ENCODE assay signal across 9 cellular contexts in the genomic region with DNA sequence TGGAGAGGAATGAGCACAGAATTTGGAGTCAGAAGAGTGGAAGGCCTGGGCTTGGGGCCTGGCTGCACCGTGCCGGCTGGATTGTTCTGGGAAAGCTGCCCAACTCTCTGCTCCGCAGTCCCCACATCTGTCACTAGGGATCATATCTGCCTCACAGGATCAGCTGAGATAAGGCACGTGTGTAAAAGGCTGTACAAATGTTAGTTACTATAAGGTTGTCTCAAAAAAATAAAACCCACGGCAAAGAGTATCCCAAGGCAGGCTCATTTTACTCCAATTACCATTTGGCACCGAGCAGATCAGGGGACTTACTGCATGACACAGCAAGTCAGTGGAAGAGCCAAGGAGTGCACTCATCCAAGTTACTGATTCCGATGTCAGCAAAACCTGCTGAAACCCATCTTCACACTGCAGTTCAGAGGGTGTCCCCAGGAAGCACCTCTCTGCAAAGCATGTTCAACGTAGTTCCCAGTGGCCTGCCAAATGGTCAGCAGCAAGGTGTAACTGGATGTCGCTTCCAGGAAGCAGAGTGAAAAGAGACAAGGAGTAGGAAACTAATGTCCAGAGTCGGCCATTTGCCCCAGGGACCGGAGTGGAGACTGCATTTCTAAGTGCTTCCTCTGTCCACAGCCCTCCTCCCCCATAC. TPM values are rescaled to one million over a fixed set of nuclear protein-coding genes. Genes with fewer than 3 reads are reported as not detected.
DNase-seq lines count a peak whose midpoint lies in the region; ATAC-seq and TF ChIP-seq lines count a peak whose summit lies in the region.
"Had no signal": no experiment of that assay in that cellular context is flagged by ENCODE, and none has a peak within 500 bp of the region (broad histone marks: within the 10 kb centered on the region; RNA-seq: fewer than 3 reads in every experiment).

No MANE protein-coding gene starts in this region.

- no peak overlapping the region for H3K4me3 ChIP-seq in Panc1 (ENCODE audit: low read depth in 2 of 2, low read length in 2 of 2)
- H3K4me3 ChIP-seq in esophagus muscularis mucosa, result no peak overlapping the region
- H3K4me3 ChIP-seq in lower leg skin (ENCODE audit: low read depth, poor library complexity, severe bottlenecking), result no peak overlapping the region

- CTCF ChIA-PET in Panc1 (lab: Charles Lee), result no interaction called here

- DNase-seq in GM04504 (ENCODE audit: low read depth) (peak; percentile 55), Panc1 (ENCODE audit: low read depth, low spot score) (no peak), esophagus muscularis mucosa (ENCODE audit: extremely low spot score) (no peak), activated gamma-delta T cell treated with Interleukin-2 at 50 U/mL for 16 hours (no peak), lower leg skin (ENCODE audit: low spot score in 2 of 2) (no peak)

- WGBS in esophagus muscularis mucosa, result 29% methylated on average over 11 of the region's 11 CpGs
- 16 to 24% methylated on average over 11 of the region's 11 CpGs for WGBS in lower leg skin, 2 donors

- peaks cover 3% of the 10 kb centered on the region for H3K27me3 Mint-ChIP-seq in nephron (ENCODE audit: low read depth)
- H3K27me3 Mint-ChIP-seq: IgD-negative memory B cell had no signal

- TF ChIP-seq EP300 in esophagus muscularis mucosa (IDR thresholded peaks at IDR 0.05), result no peak

- ATAC-seq in Panc1 (peak; percentile 40; the same call in 1 of the 2 replicates), GM18511 (IDR thresholded peaks at IDR 0.05; ENCODE audit: unreplicated experiment) (no peak)
- no peak for ATAC-seq in activated CD4-positive, CD25-positive, alpha-beta regulatory T cell treated with anti-CD3 and anti-CD28 coated beads, Interleukin-2, amount 50 U/mL, for 24 hours

- H3K27ac ChIP-seq in Panc1 (ENCODE audit: low read length) (peak overlapping the region; percentile 68), esophagus muscularis mucosa (replicated peaks in 1 of 4) (peak overlapping the region; percentile 91 to 96 (median 93))

- no peaks in the 10 kb centered on the region for H3K36me3 Mint-ChIP-seq in nephron (ENCODE audit: low read depth)

- H3K9me3 Mint-ChIP-seq in nephron, result no peaks in the 10 kb centered on the region
- H3K9me3 Mint-ChIP-seq: IgD-negative memory B cell had no signal

- intact Hi-C loops in Panc1 (cut with micrococcal nuclease; ENCODE audit: unreplicated experiment) (no loop called here), esophagus muscularis mucosa (cut with DNase I) (no loop called here), lower leg skin (cut with DNase I; ENCODE audit: low total_unique reads) (loop anchor here (10.0 kb wide), 1 partner anchor 50 kb away; no protein-coding TSS in a partner anchor)

- H3K9me3 ChIP-seq in Panc1 (ENCODE audit: control insufficient read depth, insufficient read depth, low read depth, low read length) (no peaks in the 10 kb centered on the region), esophagus muscularis mucosa (no peaks in the 10 kb centered on the region)

- H3K27ac Mint-ChIP-seq in nephron, result peak overlapping the region; percentile 88 to 94 (median 94)

- POLR2A ChIA-PET in Panc1 (lab: Charles Lee), result interaction anchor here (0.6 to 0.7 kb wide), 2 partner anchors 146 to 244 kb away, joined by 4 read pairs; no protein-coding TSS in a partner anchor

- peaks cover 25% of the 10 kb centered on the region for H3K4me1 ChIP-seq in Panc1 (ENCODE audit: control insufficient read depth, insufficient read depth, low read length)
- peaks cover 34 to 42% (median 41%) of the 10 kb centered on the region in 4 donors for H3K4me1 ChIP-seq in esophagus muscularis mucosa

- TF ChIP-seq POLR2A in esophagus muscularis mucosa (IDR thresholded peaks at IDR 0.05; ENCODE audit: low read depth) (no peak), lower leg skin (IDR thresholded peaks at IDR 0.05) (no peak)

- H3K36me3 ChIP-seq in Panc1 (ENCODE audit: control insufficient read depth, insufficient read depth, low read length) (no peaks in the 10 kb centered on the region; the same call in 1 of the 2 replicates), esophagus muscularis mucosa (no peaks in the 10 kb centered on the region)

- peaks cover 42% of the 10 kb centered on the region for H3K4me1 Mint-ChIP-seq in nephron

- TSS peak; percentile 54 for BruUV-seq in Panc1 (replicated peaks; lab: Mats Ljungman, UMichigan)

- peak overlapping the region; percentile 1 to 56 (median 48) for H3K4me3 Mint-ChIP-seq in nephron
- H3K4me3 Mint-ChIP-seq: IgD-negative memory B cell had no signal

- H3K27me3 ChIP-seq in Panc1 (ENCODE audit: control insufficient read depth, insufficient read depth, low read length) (no peaks in the 10 kb centered on the region), esophagus muscularis mucosa (no peaks in the 10 kb centered on the region)

- TF ChIP-seq CTCF in Panc1 (IDR thresholded peaks at IDR 0.05), result no peak
- TF ChIP-seq CTCF in esophagus muscularis mucosa (IDR thresholded peaks at IDR 0.05), result peak in 2 of 3 experiments; percentile 24 to 43
- TF ChIP-seq CTCF in nephron (IDR thresholded peaks at IDR 0.05; ENCODE audit: unreplicated experiment in 3 of 3), result no peak
- TF ChIP-seq CTCF in lower leg skin (IDR thresholded peaks at IDR 0.05), result no peak

- in situ Hi-C loops in Panc1 (cut with HindIII; ENCODE audit: low pct_unique_long_range_greater_than_20kb, low sequenced_read_pairs), result no loop called here

RNA-seq across cellular contexts. Expression of gene MRTFA, which starts 18.1 kb away (rescaled TPM):
- total RNA-seq in Panc1 (2021; ENCODE audit: unreplicated experiment) (62.1 TPM), esophagus muscularis mucosa (10 to 100 TPM; 55.6 to 88.7 (median 73.6) TPM), lower leg skin (100 to 1,000 TPM in 2 of 4 donors, 10 to 100 TPM in 2; 59.7 to 163 (median 111) TPM)
- polyA plus RNA-seq in Panc1 (2012; ENCODE audit: insufficient read length), result 44.0 TPM

RNA-seq across cellular contexts. Expression of gene MCHR1, which starts 24.6 kb away (rescaled TPM):
- total RNA-seq in Panc1 (2021; ENCODE audit: unreplicated experiment) (not detected), esophagus muscularis mucosa (1 to 10 TPM in 1 of 4 donors, under 1 TPM in 1, not detected in 2; 0.33 to 2.1 TPM), lower leg skin (under 1 TPM; 0.19 to 0.58 (median 0.41) TPM)
- 0.25 TPM for polyA plus RNA-seq in Panc1 (2012; ENCODE audit: insufficient read length)
- polyA plus RNA-seq: IgD-negative memory B cell had no signal

Comparison
In these comparisons a context has a peak if more than half of its experiments do, and no peak if none do; other contexts are left out.
1. CTCF ChIP-seq: peak in esophagus muscularis mucosa (2 of 3); none in Panc1 (single experiment), nephron (0 of 3) and lower leg skin (0 of 3).